In the genomic region with DNA sequence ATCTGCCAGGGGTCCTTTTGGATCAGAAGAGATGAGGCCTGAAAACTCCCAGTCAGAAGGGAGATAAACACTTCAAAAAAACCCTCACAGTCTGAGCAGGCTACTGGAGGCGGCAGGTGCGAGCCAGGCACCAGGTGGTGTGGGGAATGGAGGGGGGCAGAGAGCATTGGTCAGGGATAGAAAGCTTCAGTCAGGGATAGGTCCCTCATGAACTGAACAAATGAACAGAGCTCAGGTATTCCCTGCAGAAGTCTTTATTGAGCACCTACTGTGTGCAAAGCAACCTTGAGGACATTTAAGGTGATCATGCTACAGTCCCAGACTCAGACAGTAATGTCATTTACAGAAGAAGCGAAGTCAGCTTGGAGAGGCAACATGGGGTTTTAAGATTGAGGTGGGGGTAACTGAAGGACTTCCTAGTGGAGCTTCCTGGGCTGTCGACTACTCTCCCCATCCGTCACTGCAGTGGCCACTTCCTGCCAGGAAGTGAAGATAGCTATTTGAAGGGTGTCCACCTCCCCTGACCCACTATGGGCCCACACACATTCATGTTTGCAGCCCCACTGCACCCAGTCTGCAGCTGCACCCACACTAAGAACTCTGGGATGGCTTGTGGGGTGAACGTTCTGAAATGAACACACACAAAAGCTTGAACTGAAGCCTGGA, we compare ENCODE assay signal across 12 cellular contexts. TPM values are rescaled to one million over a fixed set of nuclear protein-coding genes. Genes with fewer than 3 reads are reported as not detected.
DNase-seq lines count a peak whose midpoint lies in the region; ATAC-seq, FAIRE-seq and TF ChIP-seq lines count a peak whose summit lies in the region.
"Had no signal": no experiment of that assay in that cellular context is flagged by ENCODE, and none has a peak within 500 bp of the region (broad histone marks: within the 10 kb centered on the region; RNA-seq: fewer than 3 reads in every experiment).

No MANE protein-coding gene starts in this region.

- no peak for ATAC-seq in activated CD8-positive, alpha-beta T cell treated with anti-CD3 and anti-CD28 coated beads, Interleukin-2, amount 10 ng/mL, durations not matched to agents 7 days and 5 days
- no peak for ATAC-seq in activated CD8-positive, alpha-beta T cell treated with anti-CD3 and anti-CD28 coated beads for 36 hours
- no peak for ATAC-seq in stimulated activated memory B cell treated with anti-CD40 and anti-IgM and Interleukin-4, amounts not matched to agents 10 μg/mL and 1 μg/mL and 100 μg/mL, for 72 hours

- peaks cover 39 to 64% of the 10 kb centered on the region in 2 donors for H3K4me1 ChIP-seq in kidney (ENCODE audit: control insufficient read depth in 1 of 2, insufficient read depth in 1 of 2, low read depth in 1 of 2, low read length in 2 of 2)
- H3K4me1 ChIP-seq in thyroid gland = peaks cover 77 to 87% of the 10 kb centered on the region in 2 donors

- no peak for TF ChIP-seq CTCF in activated CD8-positive, alpha-beta T cell treated with anti-CD3 and anti-CD28 coated beads for 36 hours (IDR thresholded peaks at IDR 0.05)
- TF ChIP-seq CTCF in kidney (IDR thresholded peaks at IDR 0.05; ENCODE audit: borderline replicate concordance, extremely low read depth, insufficient read depth) (no peak), thyroid gland (IDR thresholded peaks at IDR 0.05) (no peak)

- DNase-seq in activated CD8-positive, alpha-beta T cell treated with anti-CD3 and anti-CD28 coated beads, Interleukin-2, amount 10 ng/mL, durations not matched to agents 7 days and 5 days = no peak
- no peak for DNase-seq in activated CD8-positive, alpha-beta T cell treated with anti-CD3 and anti-CD28 coated beads for 36 hours
- DNase-seq in NCI-H748 (lab: John Stamatoyannopoulos, UW; ENCODE audit: unreplicated experiment) (peak; percentile 62), kidney (peak; percentile 46), thyroid gland (no peak), MG63 (no peak), LoVo (ENCODE audit: low spot score) (no peak)
- DNase-seq: glutamatergic neuron; stimulated activated CD4-positive, alpha-beta T cell treated with anti-CD3 and anti-CD28 coated beads, Interleukin-1b, Interleukin-23, amount 100 ng/mL, for 48 hours had no signal

- H3K9ac ChIP-seq in kidney (ENCODE audit: low read length in 2 of 2) = peak overlapping the region in 1 of 2 donors; percentile 72

- H3K27ac ChIP-seq in kidney (ENCODE audit: low read depth in 2 of 2, low read length in 2 of 2) = peak overlapping the region; percentile 95
- H3K27ac ChIP-seq in thyroid gland = peak overlapping the region; percentile 91 to 99 (median 98)

- no peaks in the 10 kb centered on the region for H3K36me3 Mint-ChIP-seq in activated CD8-positive, alpha-beta T cell treated with anti-CD3 and anti-CD28 coated beads, Interleukin-2, amount 10 ng/mL, durations not matched to agents 7 days and 5 days (ENCODE audit: low read depth)
- H3K36me3 Mint-ChIP-seq in activated CD8-positive, alpha-beta T cell treated with anti-CD3 and anti-CD28 coated beads for 36 hours (ENCODE audit: low read depth) = no peaks in the 10 kb centered on the region
- H3K36me3 Mint-ChIP-seq in stimulated activated memory B cell treated with anti-CD40 and anti-IgM and Interleukin-4, amounts not matched to agents 10 μg/mL and 1 μg/mL and 100 μg/mL, for 72 hours = no peaks in the 10 kb centered on the region

- FAIRE-seq in kidney (lab: Jason Lieb, UNC) = no peak
- FAIRE-seq: HTR-8/SVneo, TTC549 had no signal

- intact Hi-C loops in activated CD8-positive, alpha-beta T cell treated with anti-CD3 and anti-CD28 coated beads for 36 hours (cut with micrococcal nuclease) = no loop called here
- intact Hi-C loops in kidney (cut with DNase I) = no loop called here
- intact Hi-C loops in thyroid gland (cut with DNase I) = no loop called here

- H3K4me3 Mint-ChIP-seq in activated CD8-positive, alpha-beta T cell treated with anti-CD3 and anti-CD28 coated beads, Interleukin-2, amount 10 ng/mL, durations not matched to agents 7 days and 5 days = no peak overlapping the region
- no peak overlapping the region for H3K4me3 Mint-ChIP-seq in activated CD8-positive, alpha-beta T cell treated with anti-CD3 and anti-CD28 coated beads for 36 hours
- no peak overlapping the region for H3K4me3 Mint-ChIP-seq in stimulated activated memory B cell treated with anti-CD40 and anti-IgM and Interleukin-4, amounts not matched to agents 10 μg/mL and 1 μg/mL and 100 μg/mL, for 72 hours

- H3K27ac Mint-ChIP-seq in activated CD8-positive, alpha-beta T cell treated with anti-CD3 and anti-CD28 coated beads, Interleukin-2, amount 10 ng/mL, durations not matched to agents 7 days and 5 days = peak overlapping the region; percentile 5
- H3K27ac Mint-ChIP-seq in activated CD8-positive, alpha-beta T cell treated with anti-CD3 and anti-CD28 coated beads for 36 hours = no peak overlapping the region
- no peak overlapping the region for H3K27ac Mint-ChIP-seq in stimulated activated memory B cell treated with anti-CD40 and anti-IgM and Interleukin-4, amounts not matched to agents 10 μg/mL and 1 μg/mL and 100 μg/mL, for 72 hours

- POLR2A ChIA-PET in activated CD8-positive, alpha-beta T cell treated with anti-CD3 and anti-CD28 coated beads, Interleukin-2, amount 10 ng/mL, durations not matched to agents 7 days and 5 days (lab: Charles Lee) = interaction anchor here (1.1 kb wide), 1 partner anchor 11 kb away, joined by 3 read pairs; no protein-coding TSS in a partner anchor
- POLR2A ChIA-PET in activated CD8-positive, alpha-beta T cell treated with anti-CD3 and anti-CD28 coated beads for 36 hours (lab: Charles Lee) = interaction anchor here (2.2 kb wide), 1 partner anchor 12 kb away, joined by 5 read pairs; no protein-coding TSS in a partner anchor

- H3K9me3 ChIP-seq in kidney (ENCODE audit: control insufficient read depth in 1 of 2, low read length in 2 of 2) (no peaks in the 10 kb centered on the region), thyroid gland (no peaks in the 10 kb centered on the region), MG63 (no peaks in the 10 kb centered on the region)

- H3K4me3 ChIP-seq in kidney (ENCODE audit: low read length in 2 of 2) = peak overlapping the region; percentile 46 to 84
- no peak overlapping the region for H3K4me3 ChIP-seq in thyroid gland (replicated peaks in 1 of 3)
- H3K4me3 ChIP-seq in MG63 = no peak overlapping the region

- H3K4me1 Mint-ChIP-seq in activated CD8-positive, alpha-beta T cell treated with anti-CD3 and anti-CD28 coated beads, Interleukin-2, amount 10 ng/mL, durations not matched to agents 7 days and 5 days (ENCODE audit: low read depth) = peaks cover 27% of the 10 kb centered on the region
- H3K4me1 Mint-ChIP-seq in activated CD8-positive, alpha-beta T cell treated with anti-CD3 and anti-CD28 coated beads for 36 hours (ENCODE audit: low read depth) = peaks cover 23% of the 10 kb centered on the region
- H3K4me1 Mint-ChIP-seq in stimulated activated memory B cell treated with anti-CD40 and anti-IgM and Interleukin-4, amounts not matched to agents 10 μg/mL and 1 μg/mL and 100 μg/mL, for 72 hours = peaks cover 28% of the 10 kb centered on the region

- H3K27me3 ChIP-seq in thyroid gland = no peaks in the 10 kb centered on the region
- no peaks in the 10 kb centered on the region for H3K27me3 ChIP-seq in MG63

- CTCF ChIA-PET in activated CD8-positive, alpha-beta T cell treated with anti-CD3 and anti-CD28 coated beads, Interleukin-2, amount 10 ng/mL, durations not matched to agents 7 days and 5 days (lab: Charles Lee) = interaction anchor here (1.3 to 1.5 kb wide), 3 partner anchors 8 to 151 kb away, joined by 3 to 7 read pairs (median 4); no protein-coding TSS in a partner anchor
- CTCF ChIA-PET in activated CD8-positive, alpha-beta T cell treated with anti-CD3 and anti-CD28 coated beads for 36 hours (lab: Charles Lee) = interaction anchor here (0.6 to 0.8 kb wide), 2 partner anchors 11 to 149 kb away, joined by 3 read pairs; no protein-coding TSS in a partner anchor

- H3K9me3 Mint-ChIP-seq in activated CD8-positive, alpha-beta T cell treated with anti-CD3 and anti-CD28 coated beads, Interleukin-2, amount 10 ng/mL, durations not matched to agents 7 days and 5 days (ENCODE audit: insufficient read depth) = no peaks in the 10 kb centered on the region
- H3K9me3 Mint-ChIP-seq in activated CD8-positive, alpha-beta T cell treated with anti-CD3 and anti-CD28 coated beads for 36 hours = no peaks in the 10 kb centered on the region
- no peaks in the 10 kb centered on the region for H3K9me3 Mint-ChIP-seq in stimulated activated memory B cell treated with anti-CD40 and anti-IgM and Interleukin-4, amounts not matched to agents 10 μg/mL and 1 μg/mL and 100 μg/mL, for 72 hours

- peaks cover 34% of the 10 kb centered on the region for H3K27me3 Mint-ChIP-seq in activated CD8-positive, alpha-beta T cell treated with anti-CD3 and anti-CD28 coated beads, Interleukin-2, amount 10 ng/mL, durations not matched to agents 7 days and 5 days (ENCODE audit: low read depth)
- peaks cover 25% of the 10 kb centered on the region for H3K27me3 Mint-ChIP-seq in activated CD8-positive, alpha-beta T cell treated with anti-CD3 and anti-CD28 coated beads for 36 hours
- peaks cover 82% of the 10 kb centered on the region for H3K27me3 Mint-ChIP-seq in stimulated activated memory B cell treated with anti-CD40 and anti-IgM and Interleukin-4, amounts not matched to agents 10 μg/mL and 1 μg/mL and 100 μg/mL, for 72 hours

- TF ChIP-seq POLR2A in thyroid gland (IDR thresholded peaks at IDR 0.05) = no peak

- H3K36me3 ChIP-seq in kidney (ENCODE audit: control insufficient read depth in 1 of 2, insufficient read depth in 2 of 2, low read length in 2 of 2) = peaks cover 4 to 12% of the 10 kb centered on the region in 2 donors
- peaks cover 0 to 12% of the 10 kb centered on the region in 2 donors for H3K36me3 ChIP-seq in thyroid gland
- peaks cover 72% of the 10 kb centered on the region for H3K36me3 ChIP-seq in MG63

- WGBS in thyroid gland, 2 donors = 70 to 81% methylated on average over 6 of the region's 6 CpGs

RNA-seq across cellular contexts. Expression of a gene that starts 3.2 kb away (rescaled TPM):
- total RNA-seq in activated CD8-positive, alpha-beta T cell treated with anti-CD3 and anti-CD28 coated beads, Interleukin-2, amount 10 ng/mL, durations not matched to agents 7 days and 5 days = under 1 TPM in 1 of 2 experiments, not detected in 1; 0.53 TPM
- under 1 TPM; 0.54 to 0.89 TPM for total RNA-seq in activated CD8-positive, alpha-beta T cell treated with anti-CD3 and anti-CD28 coated beads for 36 hours
- total RNA-seq in kidney (109 TPM), thyroid gland (100 to 1,000 TPM in 3 of 4 donors, 10 to 100 TPM in 1; 88.8 to 153 (median 132) TPM)
- 74.9 TPM for polyA plus RNA-seq in kidney (ENCODE audit: insufficient read depth, low read depth, low replicate concordance)
- total RNA-seq in MG63 (2014; rRNA removed; shearing (Covaris generic); ENCODE audit: low replicate concordance) = 196 and 322 TPM in 2 replicates

Comparison
In these comparisons a context has a peak if more than half of its experiments do, and no peak if none do; other contexts are left out.
1. DNase-seq: peak in NCI-H748 (single experiment) and kidney (single experiment); none in activated CD8-positive, alpha-beta T cell treated with anti-CD3 and anti-CD28 coated beads, Interleukin-2, amount 10 ng/mL, durations not matched to agents 7 days and 5 days (single experiment), activated CD8-positive, alpha-beta T cell treated with anti-CD3 and anti-CD28 coated beads for 36 hours (single experiment), thyroid gland (0 of 2), MG63 (single experiment) and LoVo (single experiment).
2. H3K4me3 ChIP-seq: peak in kidney (2 of 2); none in thyroid gland (0 of 3) and MG63 (single experiment).
3. RNA of a gene that starts 3.2 kb away (total RNA-seq): 196 to 322 TPM in MG63, 88.8 to 153 TPM in thyroid gland and 109 TPM in kidney (single experiment); 0.54 to 0.89 TPM in activated CD8-positive, alpha-beta T cell treated with anti-CD3 and anti-CD28 coated beads for 36 hours and 0.53 TPM in activated CD8-positive, alpha-beta T cell treated with anti-CD3 and anti-CD28 coated beads, Interleukin-2, amount 10 ng/mL, durations not matched to agents 7 days and 5 days; every median in the first group is over 10 times any median in the second.